ENCODE assay signal across 8 cellular contexts in the genomic region with DNA sequence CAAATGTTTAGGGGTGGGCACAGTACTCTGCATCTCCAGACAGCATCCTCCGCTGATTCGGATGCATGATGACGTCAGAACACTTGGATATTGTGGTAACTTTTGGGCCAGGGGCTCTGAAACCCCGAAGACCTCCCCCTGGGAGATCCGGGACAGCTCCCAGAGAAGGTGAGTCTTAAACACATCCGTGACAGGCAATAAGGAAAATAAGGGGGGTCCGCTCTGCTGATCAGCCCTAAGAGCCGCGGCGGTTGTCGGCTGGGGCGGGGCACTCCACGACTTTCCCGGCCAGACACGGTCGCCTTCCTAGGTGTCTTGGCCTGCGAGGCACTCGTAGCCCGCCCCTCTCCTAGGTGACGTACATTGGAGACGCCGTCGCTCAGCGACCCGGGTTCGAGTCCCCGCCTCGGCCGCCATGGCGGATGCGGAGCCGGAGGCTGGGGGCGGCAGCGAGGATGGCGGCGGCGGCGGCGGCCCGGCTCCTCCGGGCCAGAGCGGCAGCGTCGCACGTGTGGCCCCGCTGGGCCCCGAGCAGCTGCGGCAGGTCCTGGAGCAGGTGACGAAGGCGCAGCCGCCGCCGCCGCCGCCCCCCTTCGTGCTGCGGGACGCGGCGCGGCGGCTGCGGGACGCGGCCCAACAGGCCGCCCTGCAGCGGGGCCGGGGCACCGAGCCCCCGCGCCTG. TPM values are rescaled to one million over a fixed set of nuclear protein-coding genes. Genes with fewer than 3 reads are reported as not detected.
A peak's percentile ranks its signal among the peaks of the same experiment; 100 is the strongest.
DNase-seq lines count a peak whose midpoint lies in the region; ATAC-seq and TF ChIP-seq lines count a peak whose summit lies in the region.

Gene ZNF839, plus strand, starts transcription at position 396 of the 682 bp plus-strand sequence. Its CDS starts 20 bp downstream, at position 416.

- H3K4me3 Mint-ChIP-seq in activated naive CD8-positive, alpha-beta T cell treated with anti-CD3 and anti-CD28 coated beads for 36 hours, result peak within 1 kb of the TSS; percentile 96

- H3K36me3 ChIP-seq in ovary (no peaks in the 10 kb centered on the region), thymus (ENCODE audit: control insufficient read depth, insufficient read depth) (no peaks in the 10 kb centered on the region)

- DNase-seq in GM12864 (ENCODE audit: low read depth) (no peak), NCI-H1436 treated with DMSO at 0.1 percent for 48 hours (lab: John Stamatoyannopoulos, UW) (peak; percentile 52), SW 1271 (lab: John Stamatoyannopoulos, UW) (peak; percentile 76 to 88), head of caudate nucleus (peak; percentile 85 to 97 (median 92)), ovary (peak; percentile 92 to 96 (median 95))
- peak; percentile 95 for DNase-seq in activated naive CD8-positive, alpha-beta T cell treated with anti-CD3 and anti-CD28 coated beads for 36 hours

- no peaks in the 10 kb centered on the region for H3K9me3 ChIP-seq in ovary
- H3K9me3 ChIP-seq in thymus (ENCODE audit: control insufficient read depth), result no peaks in the 10 kb centered on the region

- intact Hi-C loops in head of caudate nucleus (cut with DNase I) (loop anchor here (10.0 kb wide), 2 partner anchors 195 to 355 kb away; partner anchors contain the start of gene DYNC1H1), ovary (cut with DNase I) (loop anchor here in 1 of 4 donors (10.0 kb wide), 1 partner anchor 225 kb away; no protein-coding TSS in a partner anchor)

- peak within 1 kb of the TSS; percentile 81 for H3K4me3 ChIP-seq in GM12864 (ENCODE audit: low read depth, low read length)
- peak within 1 kb of the TSS; percentile 56 for H3K4me3 ChIP-seq in ovary
- H3K4me3 ChIP-seq in thymus (ENCODE audit: low read length), result peak within 1 kb of the TSS; percentile 84

- H3K27ac ChIP-seq in ovary (peak within 1 kb of the TSS; percentile 95 to 98), thymus (ENCODE audit: low read depth) (peak within 1 kb of the TSS; percentile 94)

- H3K36me3 Mint-ChIP-seq in activated naive CD8-positive, alpha-beta T cell treated with anti-CD3 and anti-CD28 coated beads for 36 hours, result no peaks in the 10 kb centered on the region

- TF ChIP-seq EP300 in ovary (IDR thresholded peaks at IDR 0.05), result peak; percentile 17

- peaks cover 11% of the 10 kb centered on the region for H3K4me1 ChIP-seq in ovary (ENCODE audit: insufficient read depth)
- H3K4me1 ChIP-seq in thymus (ENCODE audit: control insufficient read depth, insufficient read depth, low read length), result peaks cover 13% of the 10 kb centered on the region

- H3K27me3 ChIP-seq in ovary (no peaks in the 10 kb centered on the region), thymus (ENCODE audit: control insufficient read depth, insufficient read depth) (no peaks in the 10 kb centered on the region)

- ATAC-seq in HG02678 (IDR thresholded peaks at IDR 0.05; ENCODE audit: unreplicated experiment), result peak; percentile 57

- no peak for TF ChIP-seq CTCF in GM12864 (IDR thresholded peaks at IDR 0.05; ENCODE audit: low read depth, low read length, missing control alignments)
- no peak for TF ChIP-seq CTCF in ovary (IDR thresholded peaks at IDR 0.05)

- TF ChIP-seq POLR2A in ovary (IDR thresholded peaks at IDR 0.05), result peak; percentile 72

- H3K4me1 Mint-ChIP-seq in activated naive CD8-positive, alpha-beta T cell treated with anti-CD3 and anti-CD28 coated beads for 36 hours, result peaks cover 56% of the 10 kb centered on the region

- no peaks in the 10 kb centered on the region for H3K9me3 Mint-ChIP-seq in activated naive CD8-positive, alpha-beta T cell treated with anti-CD3 and anti-CD28 coated beads for 36 hours

- 0 to 1% (median 1%) methylated on average over 45 to 71 of the region's 71 CpGs for WGBS in ovary, 3 donors
- WGBS in thymus, result under 1% methylated on average over 71 of the region's 71 CpGs

- H3K27ac Mint-ChIP-seq in activated naive CD8-positive, alpha-beta T cell treated with anti-CD3 and anti-CD28 coated beads for 36 hours, result peak within 1 kb of the TSS; percentile 97

- peaks cover 4% of the 10 kb centered on the region for H3K27me3 Mint-ChIP-seq in activated naive CD8-positive, alpha-beta T cell treated with anti-CD3 and anti-CD28 coated beads for 36 hours

RNA-seq across cellular contexts. Expression of gene ZNF839, which starts in this region (rescaled TPM):
- total RNA-seq in activated naive CD8-positive, alpha-beta T cell treated with anti-CD3 and anti-CD28 coated beads for 36 hours, result 10 to 100 TPM; 12.9 TPM
- total RNA-seq in ovary, result 10 to 100 TPM in 6 of 7 donors, 1 to 10 TPM in 1; 9.8 to 14.9 (median 12.6) TPM
- polyA plus RNA-seq in ovary (10 to 100 TPM in 1 of 2 donors, 1 to 10 TPM in 1; 6.4 to 11.2 TPM), thymus (18.8 TPM)
